ENCODE assay signal across 8 cellular contexts in the genomic region with DNA sequence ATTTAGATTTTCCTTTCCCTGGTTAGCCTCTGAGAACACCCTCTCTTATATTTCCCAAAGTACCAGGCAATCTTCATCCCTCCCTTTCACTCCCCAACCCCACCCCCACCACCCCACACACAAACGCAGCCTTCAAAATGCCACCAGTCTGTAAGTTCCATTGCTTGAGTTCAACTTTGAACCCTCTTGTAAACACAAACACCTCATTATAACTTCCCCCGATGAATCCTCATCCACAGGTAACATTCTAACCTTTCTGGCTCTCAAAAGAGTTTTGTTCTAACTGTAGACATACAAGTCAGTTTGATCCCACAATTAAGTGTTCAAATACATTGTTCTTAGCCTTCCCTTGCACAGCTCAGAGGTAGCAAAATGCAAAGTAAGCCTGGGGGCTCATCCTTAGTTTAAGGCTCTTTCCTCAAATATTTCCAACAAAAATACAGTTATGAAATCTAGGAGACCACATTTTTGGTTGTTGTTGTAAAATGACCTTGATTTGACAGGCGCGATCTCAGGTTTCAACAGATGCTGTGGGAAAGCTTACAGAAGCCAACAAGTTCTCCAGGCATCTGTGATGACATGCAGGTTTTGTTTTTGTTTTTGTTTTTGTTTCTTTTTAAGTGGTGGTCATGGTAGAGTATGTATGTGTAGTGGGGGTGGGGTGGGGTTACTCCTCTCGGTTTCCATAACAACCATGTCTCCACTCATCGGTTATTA.
DNase-seq lines count a peak whose midpoint lies in the region; ATAC-seq and TF ChIP-seq lines count a peak whose summit lies in the region.

No MANE protein-coding gene starts in this region.

- no peak for TF ChIP-seq EP300 in neural cell (conservative IDR thresholded peaks at IDR 0.05; ENCODE audit: poor library complexity, severe bottlenecking)

- H3K4me3 ChIP-seq in neural cell (ENCODE audit: low read length): peak overlapping the region; percentile 70

- no peak overlapping the region for H3K27ac ChIP-seq in neural cell (ENCODE audit: low read length)

- H3K9ac ChIP-seq in neural cell (ENCODE audit: low read length): no peak overlapping the region

- peak overlapping the region; percentile 89 for H3K4me2 ChIP-seq in neural cell (ENCODE audit: low read length)

- H2AFZ ChIP-seq in neural cell (ENCODE audit: low read depth, low read length): no peak overlapping the region

- no peaks in the 10 kb centered on the region for H3K9me2 ChIP-seq in neural cell (ENCODE audit: insufficient read depth, low read length)

- no peaks in the 10 kb centered on the region for H3K9me3 ChIP-seq in neural cell (ENCODE audit: low read length)

- no peaks in the 10 kb centered on the region for H3K79me2 ChIP-seq in neural cell (replicated peaks; ENCODE audit: insufficient read depth, low read length)

- no peaks in the 10 kb centered on the region for H3F3A ChIP-seq in neural cell (ENCODE audit: insufficient read depth, low read length, poor library complexity, severe bottlenecking)

- DNase-seq in activated CD4-positive, alpha-beta T cell treated with anti-CD3 and anti-CD28 coated beads for 48 hours: peak; percentile 49
- no peak for DNase-seq in activated CD4-positive, alpha-beta T cell treated with anti-CD3 and anti-CD28 coated beads, Interleukin-2, amount 50 U/mL, for 4 hours
- DNase-seq in NAMALWA (ENCODE audit: low spot score) (peak; percentile 13), dedifferentiated amniotic fluid mesenchymal stem cell (ENCODE audit: extremely low spot score) (peak; percentile 36), DMS79 (lab: John Stamatoyannopoulos, UW) (no peak)

- TF ChIP-seq RAD21 in neural cell (conservative IDR thresholded peaks at IDR 0.05): no peak

- ATAC-seq in GM21825 (IDR thresholded peaks at IDR 0.05; ENCODE audit: unreplicated experiment) (peak; percentile 45), GM19397 (IDR thresholded peaks at IDR 0.05; ENCODE audit: unreplicated experiment) (no peak)

- H3K36me3 ChIP-seq in neural cell (ENCODE audit: insufficient read depth, low read length): no peaks in the 10 kb centered on the region

- no peaks in the 10 kb centered on the region for H4K20me1 ChIP-seq in neural cell (ENCODE audit: insufficient read depth)

- no peak for TF ChIP-seq CTCF in neural cell (IDR thresholded peaks at IDR 0.05; ENCODE audit: poor library complexity, severe bottlenecking)

- peaks cover 14% of the 10 kb centered on the region for H3K27me3 ChIP-seq in neural cell (ENCODE audit: insufficient read depth, low read depth, low read length)

TF ChIP-seq in neural cell, 6 proteins besides CTCF, POLR2A, EP300 and RAD21:
- no peak for TF ChIP-seq SMC3 (conservative IDR thresholded peaks at IDR 0.05; ENCODE audit: poor library complexity)
- no peak for TF ChIP-seq EZH2 (IDR thresholded peaks at IDR 0.05; ENCODE audit: borderline replicate concordance, insufficient read depth, low read length, poor library complexity, severe bottlenecking)
- TF ChIP-seq POLR2AphosphoS5 (IDR thresholded peaks at IDR 0.05): no peak
- no peak for TF ChIP-seq MXI1 (conservative IDR thresholded peaks at IDR 0.05; ENCODE audit: poor library complexity, severe bottlenecking)
- TF ChIP-seq, protein P1, sequence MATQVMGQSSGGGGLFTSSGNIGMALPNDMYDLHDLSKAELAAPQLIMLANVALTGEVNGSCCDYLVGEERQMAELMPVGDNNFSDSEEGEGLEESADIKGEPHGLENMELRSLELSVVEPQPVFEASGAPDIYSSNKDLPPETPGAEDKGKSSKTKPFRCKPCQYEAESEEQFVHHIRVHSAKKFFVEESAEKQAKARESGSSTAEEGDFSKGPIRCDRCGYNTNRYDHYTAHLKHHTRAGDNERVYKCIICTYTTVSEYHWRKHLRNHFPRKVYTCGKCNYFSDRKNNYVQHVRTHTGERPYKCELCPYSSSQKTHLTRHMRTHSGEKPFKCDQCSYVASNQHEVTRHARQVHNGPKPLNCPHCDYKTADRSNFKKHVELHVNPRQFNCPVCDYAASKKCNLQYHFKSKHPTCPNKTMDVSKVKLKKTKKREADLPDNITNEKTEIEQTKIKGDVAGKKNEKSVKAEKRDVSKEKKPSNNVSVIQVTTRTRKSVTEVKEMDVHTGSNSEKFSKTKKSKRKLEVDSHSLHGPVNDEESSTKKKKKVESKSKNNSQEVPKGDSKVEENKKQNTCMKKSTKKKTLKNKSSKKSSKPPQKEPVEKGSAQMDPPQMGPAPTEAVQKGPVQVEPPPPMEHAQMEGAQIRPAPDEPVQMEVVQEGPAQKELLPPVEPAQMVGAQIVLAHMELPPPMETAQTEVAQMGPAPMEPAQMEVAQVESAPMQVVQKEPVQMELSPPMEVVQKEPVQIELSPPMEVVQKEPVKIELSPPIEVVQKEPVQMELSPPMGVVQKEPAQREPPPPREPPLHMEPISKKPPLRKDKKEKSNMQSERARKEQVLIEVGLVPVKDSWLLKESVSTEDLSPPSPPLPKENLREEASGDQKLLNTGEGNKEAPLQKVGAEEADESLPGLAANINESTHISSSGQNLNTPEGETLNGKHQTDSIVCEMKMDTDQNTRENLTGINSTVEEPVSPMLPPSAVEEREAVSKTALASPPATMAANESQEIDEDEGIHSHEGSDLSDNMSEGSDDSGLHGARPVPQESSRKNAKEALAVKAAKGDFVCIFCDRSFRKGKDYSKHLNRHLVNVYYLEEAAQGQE (IDR thresholded peaks at IDR 0.05; ENCODE audit: borderline replicate concordance): no peak
- no peak for TF ChIP-seq TAF1 (IDR thresholded peaks at IDR 0.05; ENCODE audit: low read depth)

Comparison
In these comparisons a context has a peak if more than half of its experiments do, and no peak if none do; other contexts are left out.
1. DNase-seq: peak in activated CD4-positive, alpha-beta T cell treated with anti-CD3 and anti-CD28 coated beads for 48 hours (single experiment), NAMALWA (single experiment) and dedifferentiated amniotic fluid mesenchymal stem cell (single experiment); none in activated CD4-positive, alpha-beta T cell treated with anti-CD3 and anti-CD28 coated beads, Interleukin-2, amount 50 U/mL, for 4 hours (0 of 2) and DMS79 (single experiment).